8 cellular contexts compared by ENCODE assay signal in genomic region chr7:16644987-16645592, GRCh38. TPM values are rescaled to one million over a fixed set of nuclear protein-coding genes. Genes with fewer than 3 reads are reported as not detected.
A peak's percentile ranks its signal among the peaks of the same experiment; 100 is the strongest.
DNase-seq lines count a peak whose midpoint lies in the region; ATAC-seq and TF ChIP-seq lines count a peak whose summit lies in the region.

No MANE protein-coding gene starts in this region.

- no peaks in the 10 kb centered on the region for H3K27me3 Mint-ChIP-seq in activated T-cell treated with anti-CD3 and anti-CD28 coated beads, Interleukin-2, amount 50 U/mL, for 72 hours (ENCODE audit: low read depth)

- H3K4me1 Mint-ChIP-seq in activated T-cell treated with anti-CD3 and anti-CD28 coated beads, Interleukin-2, amount 50 U/mL, for 72 hours (ENCODE audit: low read depth): peaks cover 52% of the 10 kb centered on the region

- DNase-seq in NCI-H510A treated with DMSO at 0.1 percent for 48 hours (lab: John Stamatoyannopoulos, UW) (peak; percentile 72), NCI-H510A (lab: John Stamatoyannopoulos, UW) (no peak), cardiac muscle cell (ENCODE audit: low read depth in 1 of 2, low spot score in 1 of 2) (peak in 1 of 2 donors; percentile 43), prostate gland (ENCODE audit: low spot score) (peak; percentile 12), NCI-H187 treated with DMSO at 0.1 percent for 48 hours (lab: John Stamatoyannopoulos, UW) (no peak), NOMO-1 treated with dmso at 0.1 percent for 144 hours (lab: John Stamatoyannopoulos, UW; ENCODE audit: unreplicated experiment) (no peak)
- peak in 1 of 2 donors; percentile 9 for DNase-seq in activated T-cell treated with anti-CD3 and anti-CD28 coated beads, Interleukin-2, amount 50 U/mL, for 72 hours

- H3K4me1 ChIP-seq in HUES48 (ENCODE audit: control insufficient read depth, insufficient read depth, low read length) (peaks cover 29% of the 10 kb centered on the region), cardiac muscle cell (ENCODE audit: low read depth) (peaks cover 32% of the 10 kb centered on the region), prostate gland (replicated peaks) (peaks cover 7% of the 10 kb centered on the region)

- H3K36me3 Mint-ChIP-seq in activated T-cell treated with anti-CD3 and anti-CD28 coated beads, Interleukin-2, amount 50 U/mL, for 72 hours (ENCODE audit: insufficient read depth in 2 of 2): peaks cover 9 to 14% of the 10 kb centered on the region in 2 donors

- peak overlapping the region; percentile 55 for H3K9ac ChIP-seq in HUES48 (ENCODE audit: low read depth, low read length)

- H3K27me3 ChIP-seq in HUES48 (ENCODE audit: control insufficient read depth, insufficient read depth, low read length): peaks cover 8% of the 10 kb centered on the region
- no peaks in the 10 kb centered on the region for H3K27me3 ChIP-seq in cardiac muscle cell
- H3K27me3 ChIP-seq in prostate gland (replicated peaks; ENCODE audit: insufficient read depth): no peaks in the 10 kb centered on the region

- H3K9me3 ChIP-seq in HUES48 (ENCODE audit: control insufficient read depth, insufficient read depth, low read length) (no peaks in the 10 kb centered on the region), cardiac muscle cell (ENCODE audit: low read depth) (no peaks in the 10 kb centered on the region), prostate gland (no peaks in the 10 kb centered on the region)

- H3K27ac ChIP-seq in HUES48 (ENCODE audit: low read depth, low read length) (peak overlapping the region; percentile 80), cardiac muscle cell (peak overlapping the region; percentile 99), prostate gland (peak overlapping the region; percentile 89 to 93)

- ATAC-seq in activated T-cell treated with anti-CD3 and anti-CD28 coated beads, Interleukin-2, amount 50 U/mL, for 72 hours (replicated peaks in 1 of 2): peak; percentile 0 to 7

- no peak for TF ChIP-seq CTCF in cardiac muscle cell (IDR thresholded peaks at IDR 0.05; ENCODE audit: low read depth, low read length)
- no peak for TF ChIP-seq CTCF in prostate gland (IDR thresholded peaks at IDR 0.05)

- peak overlapping the region; percentile 98 for H3K4me3 ChIP-seq in HUES48 (ENCODE audit: low read depth, low read length)
- H3K4me3 ChIP-seq in cardiac muscle cell: peak overlapping the region; percentile 81
- peak overlapping the region; percentile 77 to 94 for H3K4me3 ChIP-seq in prostate gland

- no peak for TF ChIP-seq POLR2A in prostate gland (IDR thresholded peaks at IDR 0.05)

- H3K9me3 Mint-ChIP-seq in activated T-cell treated with anti-CD3 and anti-CD28 coated beads, Interleukin-2, amount 50 U/mL, for 72 hours: no peaks in the 10 kb centered on the region

- WGBS in prostate gland: under 1% methylated on average over 36 of the region's 36 CpGs

- H3K27ac Mint-ChIP-seq in activated T-cell treated with anti-CD3 and anti-CD28 coated beads, Interleukin-2, amount 50 U/mL, for 72 hours: peak overlapping the region; percentile 96

- H3K36me3 ChIP-seq in HUES48 (ENCODE audit: control insufficient read depth, insufficient read depth, low read length): no peaks in the 10 kb centered on the region
- no peaks in the 10 kb centered on the region for H3K36me3 ChIP-seq in cardiac muscle cell
- H3K36me3 ChIP-seq in prostate gland: no peaks in the 10 kb centered on the region

- peak overlapping the region; percentile 94 to 100 for H3K4me3 Mint-ChIP-seq in activated T-cell treated with anti-CD3 and anti-CD28 coated beads, Interleukin-2, amount 50 U/mL, for 72 hours

- intact Hi-C loops in prostate gland (cut with DNase I): loop anchor here (5.0 kb wide), 1 partner anchor 223 kb away; the partner anchor contains the start of gene CRPPA

RNA-seq across cellular contexts. Expression of gene ANKMY2, which starts 0.5 kb away (rescaled TPM):
- 10 to 100 TPM; 11.0 to 11.9 TPM for total RNA-seq in activated T-cell treated with anti-CD3 and anti-CD28 coated beads, Interleukin-2, amount 50 U/mL, for 72 hours
- 36.7 and 54.1 TPM in 2 replicates for total RNA-seq in cardiac muscle cell
- polyA plus RNA-seq in cardiac muscle cell: 44.6 and 81.5 TPM in 2 replicates
- total RNA-seq in prostate gland: 10 to 100 TPM; 15.5 to 16.4 TPM

RNA-seq across cellular contexts. Expression of gene BZW2, which starts 0.9 kb away (rescaled TPM):
- total RNA-seq in activated T-cell treated with anti-CD3 and anti-CD28 coated beads, Interleukin-2, amount 50 U/mL, for 72 hours: 10 to 100 TPM; 59.5 to 66.5 TPM
- total RNA-seq in cardiac muscle cell: 281 and 358 TPM in 2 replicates
- polyA plus RNA-seq in cardiac muscle cell: 236 and 421 TPM in 2 replicates
- total RNA-seq in prostate gland: 10 to 100 TPM; 31.0 to 33.5 TPM

Comparison
In these comparisons a context has a peak if more than half of its experiments do, and no peak if none do; other contexts are left out.
1. DNase-seq: peak in NCI-H510A treated with DMSO at 0.1 percent for 48 hours (single experiment) and prostate gland (single experiment); none in NCI-H510A (single experiment), NCI-H187 treated with DMSO at 0.1 percent for 48 hours (single experiment) and NOMO-1 treated with dmso at 0.1 percent for 144 hours (single experiment).
2. Peak in every context shown above with its lines, with median percentiles within 50 percentile points of each other: H3K27ac ChIP-seq and H3K4me3 ChIP-seq.